31 cellular contexts compared by ENCODE assay signal in genomic region chr5:112289465-112289864, GRCh38.
A peak's percentile ranks its signal among the peaks of the same experiment; 100 is the strongest.
DNase-seq lines count a peak whose midpoint lies in the region; ATAC-seq, FAIRE-seq and TF ChIP-seq lines count a peak whose summit lies in the region.
"Had no signal": no experiment of that assay in that cellular context is flagged by ENCODE, and none has a peak within 500 bp of the region (broad histone marks: within the 10 kb centered on the region; RNA-seq: fewer than 3 reads in every experiment).

No MANE protein-coding gene starts in this region.

- no peaks in the 10 kb centered on the region for H3K9me3 Mint-ChIP-seq in stimulated activated naive B cell treated with anti-CD40 and anti-IgM and Interleukin-4, amounts not matched to agents 10 μg/mL and 1 μg/mL and 100 μg/mL, for 72 hours
- H3K9me3 Mint-ChIP-seq: CD4-positive, alpha-beta memory T cell; nephron progenitor cell; stimulated activated memory B cell treated with anti-CD40 and anti-IgM and Interleukin-4, amounts not matched to agents 10 μg/mL and 1 μg/mL and 100 μg/mL, for 72 hours had no signal

- H3K9ac ChIP-seq in mammary epithelial cell (ENCODE audit: insufficient read depth, low read length) (no peak overlapping the region), kidney (ENCODE audit: low read length in 2 of 2) (no peak overlapping the region)

- H3K27ac ChIP-seq in mammary epithelial cell (ENCODE audit: insufficient read depth, low read depth, low read length): no peak overlapping the region
- no peak overlapping the region for H3K27ac ChIP-seq in breast epithelium
- H3K27ac ChIP-seq in kidney (ENCODE audit: low read depth in 2 of 2, low read length in 2 of 2): no peak overlapping the region
- no peak overlapping the region for H3K27ac ChIP-seq in coronary artery
- H3K27ac ChIP-seq: pancreas, suprapubic skin, uterus had no signal

- H3K4me3 ChIP-seq in mammary epithelial cell (replicated peaks in 1 of 3; ENCODE audit: insufficient read depth in 1 of 3, low read depth in 2 of 3, low read length in 3 of 3): no peak overlapping the region
- H3K4me3 ChIP-seq in breast epithelium: no peak overlapping the region
- H3K4me3 ChIP-seq in epithelial cell of esophagus (ENCODE audit: low read length): no peak overlapping the region
- no peak overlapping the region for H3K4me3 ChIP-seq in kidney (ENCODE audit: low read length in 2 of 2)
- H3K4me3 ChIP-seq in coronary artery: no peak overlapping the region
- H3K4me3 ChIP-seq: pancreas, suprapubic skin, uterus had no signal

- H3K4me1 Mint-ChIP-seq in stimulated activated naive B cell treated with anti-CD40 and anti-IgM and Interleukin-4, amounts not matched to agents 10 μg/mL and 1 μg/mL and 100 μg/mL, for 72 hours: no peaks in the 10 kb centered on the region
- H3K4me1 Mint-ChIP-seq: CD4-positive, alpha-beta memory T cell; nephron progenitor cell; stimulated activated memory B cell treated with anti-CD40 and anti-IgM and Interleukin-4, amounts not matched to agents 10 μg/mL and 1 μg/mL and 100 μg/mL, for 72 hours had no signal

- no peak for FAIRE-seq in kidney (lab: Jason Lieb, UNC)
- FAIRE-seq: colon, pancreas, TTC549 had no signal

- H3K4me1 ChIP-seq in mammary epithelial cell (ENCODE audit: insufficient read depth, low read length) (no peaks in the 10 kb centered on the region), breast epithelium (no peaks in the 10 kb centered on the region), kidney (ENCODE audit: control insufficient read depth in 1 of 2, insufficient read depth in 1 of 2, low read depth in 1 of 2, low read length in 2 of 2) (peaks cover 0 to 2% of the 10 kb centered on the region in 2 donors)
- H3K4me1 ChIP-seq: pancreas, suprapubic skin, uterus had no signal

- TF ChIP-seq CTCF in mammary epithelial cell (conservative IDR thresholded peaks at IDR 0.05 in 1 of 2, IDR thresholded peaks at IDR 0.05 in 1 of 2; ENCODE audit: extremely low read depth in 1 of 2, insufficient read depth in 1 of 2, low read depth in 1 of 2, low read length in 2 of 2) (no peak), breast epithelium (IDR thresholded peaks at IDR 0.05) (no peak), epithelial cell of esophagus (IDR thresholded peaks at IDR 0.05; ENCODE audit: insufficient read depth, low read depth, low read length, missing control alignments) (no peak), kidney (IDR thresholded peaks at IDR 0.05; ENCODE audit: borderline replicate concordance, extremely low read depth, insufficient read depth) (peak; percentile 29), coronary artery (IDR thresholded peaks at IDR 0.05) (no peak)

- no peaks in the 10 kb centered on the region for H3K79me2 ChIP-seq in mammary epithelial cell (ENCODE audit: insufficient read depth, low read length)

- H3K27me3 ChIP-seq in mammary epithelial cell (ENCODE audit: insufficient read depth, low read length): peaks cover 3% of the 10 kb centered on the region
- H3K27me3 ChIP-seq in breast epithelium: no peaks in the 10 kb centered on the region
- H3K27me3 ChIP-seq: pancreas, suprapubic skin, uterus had no signal

- no peaks in the 10 kb centered on the region for H3K36me3 ChIP-seq in mammary epithelial cell (ENCODE audit: insufficient read depth, low read length)
- no peaks in the 10 kb centered on the region for H3K36me3 ChIP-seq in breast epithelium
- no peaks in the 10 kb centered on the region for H3K36me3 ChIP-seq in kidney (ENCODE audit: control insufficient read depth in 1 of 2, insufficient read depth in 2 of 2, low read length in 2 of 2)
- H3K36me3 ChIP-seq: pancreas, suprapubic skin, uterus had no signal

- no peak overlapping the region for H3K27ac Mint-ChIP-seq in stimulated activated naive B cell treated with anti-CD40 and anti-IgM and Interleukin-4, amounts not matched to agents 10 μg/mL and 1 μg/mL and 100 μg/mL, for 72 hours
- H3K27ac Mint-ChIP-seq: activated naive CD8-positive, alpha-beta T cell; CD4-positive, alpha-beta memory T cell; nephron progenitor cell; stimulated activated memory B cell treated with anti-CD40 and anti-IgM and Interleukin-4, amounts not matched to agents 10 μg/mL and 1 μg/mL and 100 μg/mL, for 72 hours had no signal

- dilution Hi-C loops in mammary epithelial cell (cut with HindIII; ENCODE audit: low sequenced_read_pairs): no loop called here

- CTCF ChIA-PET in mammary epithelial cell (lab: Charles Lee; ENCODE audit: low non-redundant PET): no interaction called here

- 81% methylated on average over 4 of the region's 4 CpGs for WGBS in mammary epithelial cell (ENCODE audit: low coverage, missing lambda C conversion rate)

- H3K27me3 Mint-ChIP-seq in stimulated activated naive B cell treated with anti-CD40 and anti-IgM and Interleukin-4, amounts not matched to agents 10 μg/mL and 1 μg/mL and 100 μg/mL, for 72 hours: peaks cover 0 to 10% of the 10 kb centered on the region in 2 donors
- H3K27me3 Mint-ChIP-seq: activated naive CD8-positive, alpha-beta T cell; CD4-positive, alpha-beta memory T cell; stimulated activated memory B cell treated with anti-CD40 and anti-IgM and Interleukin-4, amounts not matched to agents 10 μg/mL and 1 μg/mL and 100 μg/mL, for 72 hours had no signal

- no peak for TF ChIP-seq POLR2A in breast epithelium (IDR thresholded peaks at IDR 0.05)

- H3K4me2 ChIP-seq in mammary epithelial cell (ENCODE audit: insufficient read depth, low read depth, low read length): no peak overlapping the region

- no peaks in the 10 kb centered on the region for H3K9me3 ChIP-seq in mammary epithelial cell (replicated peaks; ENCODE audit: insufficient read depth, low read length)
- no peaks in the 10 kb centered on the region for H3K9me3 ChIP-seq in breast epithelium
- no peaks in the 10 kb centered on the region for H3K9me3 ChIP-seq in kidney (ENCODE audit: control insufficient read depth in 1 of 2, low read length in 2 of 2)
- H3K9me3 ChIP-seq: pancreas, suprapubic skin, uterus had no signal

- intact Hi-C loops in mammary epithelial cell (cut with micrococcal nuclease): no loop called here
- intact Hi-C loops in breast epithelium (cut with DNase I; ENCODE audit: low total_unique reads): no loop called here
- intact Hi-C loops in kidney (cut with DNase I): no loop called here

- H3K4me3 Mint-ChIP-seq in stimulated activated naive B cell treated with anti-CD40 and anti-IgM and Interleukin-4, amounts not matched to agents 10 μg/mL and 1 μg/mL and 100 μg/mL, for 72 hours: no peak overlapping the region
- H3K4me3 Mint-ChIP-seq: activated naive CD8-positive, alpha-beta T cell; CD4-positive, alpha-beta memory T cell; nephron progenitor cell; stimulated activated memory B cell treated with anti-CD40 and anti-IgM and Interleukin-4, amounts not matched to agents 10 μg/mL and 1 μg/mL and 100 μg/mL, for 72 hours had no signal

- H4K20me1 ChIP-seq in mammary epithelial cell (ENCODE audit: insufficient read depth, low read length): no peaks in the 10 kb centered on the region

- BruUV-seq in mammary epithelial cell (replicated peaks; lab: Mats Ljungman, UMichigan): no TSS peak

- DNase-seq in mammary epithelial cell (peak; percentile 1), breast epithelium (ENCODE audit: low spot score in 2 of 2) (no peak), epithelial cell of esophagus (ENCODE audit: low read depth) (peak; percentile 8), kidney (no peak), NCI-H748 (lab: John Stamatoyannopoulos, UW; ENCODE audit: unreplicated experiment) (no peak), coronary artery (ENCODE audit: low spot score) (no peak)
- DNase-seq in stimulated activated naive B cell treated with anti-CD40 and anti-IgM and Interleukin-4, amounts not matched to agents 10 μg/mL and 1 μg/mL and 100 μg/mL, for 72 hours: no peak
- DNase-seq: 8988T; activated effector memory CD4-positive, alpha-beta T cell treated with Interleukin-2 at 50 U/mL for 16 hours; anterior cingulate cortex; CD4-positive, alpha-beta memory T cell; GOT3; hippocampal formation; IMR-90; kidney glomerular epithelial cell; NCI-H1092 treated with DMSO at 0.1 percent for 48 hours; NCI-H187; NCI-H2171; NCI-H510A treated with DMSO at 0.1 percent for 48 hours; nephron progenitor cell; pancreas; stimulated activated CD4-positive, alpha-beta T cell treated with anti-CD3 and anti-CD28 coated beads, Interleukin-12 subunit alpha, Interleukin-12 subunit beta, amount 100 ng/mL, for 4 hours; stimulated activated CD4-positive, alpha-beta T cell treated with anti-CD3 and anti-CD28 coated beads, Interleukin-4, amount 100 ng/mL, for 24 hours; uterus had no signal

- in situ Hi-C loops in mammary epithelial cell (cut with MboI; ENCODE audit: low sequenced_read_pairs in 2 of 2): no loop called here

- H3K36me3 Mint-ChIP-seq in stimulated activated naive B cell treated with anti-CD40 and anti-IgM and Interleukin-4, amounts not matched to agents 10 μg/mL and 1 μg/mL and 100 μg/mL, for 72 hours: no peaks in the 10 kb centered on the region
- H3K36me3 Mint-ChIP-seq: activated naive CD8-positive, alpha-beta T cell; CD4-positive, alpha-beta memory T cell; stimulated activated memory B cell treated with anti-CD40 and anti-IgM and Interleukin-4, amounts not matched to agents 10 μg/mL and 1 μg/mL and 100 μg/mL, for 72 hours had no signal

- H2AFZ ChIP-seq in mammary epithelial cell (ENCODE audit: low read depth, low read length): no peak overlapping the region

- no peak for ATAC-seq in HG03175 (IDR thresholded peaks at IDR 0.05; ENCODE audit: unreplicated experiment)
- ATAC-seq in stimulated activated naive B cell treated with anti-CD40 and anti-IgM and Interleukin-4, amounts not matched to agents 10 μg/mL and 1 μg/mL and 100 μg/mL, for 72 hours (replicated peaks): no peak
- ATAC-seq: pancreas; sciatic nerve; stimulated activated memory B cell treated with anti-CD40 and anti-IgM and Interleukin-4, amounts not matched to agents 10 μg/mL and 1 μg/mL and 100 μg/mL, for 72 hours had no signal

Comparison
In these comparisons a context has a peak if more than half of its experiments do, and no peak if none do; other contexts are left out.
1. DNase-seq: peak in mammary epithelial cell (single experiment) and epithelial cell of esophagus (single experiment); none in breast epithelium (0 of 2), kidney (single experiment), stimulated activated naive B cell treated with anti-CD40 and anti-IgM and Interleukin-4, amounts not matched to agents 10 μg/mL and 1 μg/mL and 100 μg/mL, for 72 hours (single experiment), NCI-H748 (single experiment) and coronary artery (single experiment).